Comparison of ENCODE assay signal across 2 cellular contexts in genomic region chr20:61373956-61374545, GRCh38.
TF ChIP-seq lines count a peak whose summit lies in the region.

No MANE protein-coding gene starts in this region.

TF ChIP-seq in IMR-90, 13 proteins besides CTCF, POLR2A, EP300 and RAD21 (continued from another document):
- TF ChIP-seq FOS (IDR thresholded peaks at IDR 0.05; ENCODE audit: low read depth, low read length), result no peak
- TF ChIP-seq CEBPB (IDR thresholded peaks at IDR 0.05; ENCODE audit: low read depth, low read length), result no peak
- no peak for TF ChIP-seq MAFK (IDR thresholded peaks at IDR 0.05; ENCODE audit: low read depth, low read length)
- no peak for TF ChIP-seq BHLHE40 (IDR thresholded peaks at IDR 0.05; ENCODE audit: low read depth, low read length)
- TF ChIP-seq SMC3 (IDR thresholded peaks at IDR 0.05; ENCODE audit: low read depth, low read length), result no peak
- no peak for TF ChIP-seq NFE2L2 (IDR thresholded peaks at IDR 0.05; ENCODE audit: low read depth, low read length)
- no peak for TF ChIP-seq ELK1 (IDR thresholded peaks at IDR 0.05; ENCODE audit: borderline replicate concordance, low read depth, low read length)

TF ChIP-seq in PFSK-1, 5 proteins besides CTCF, POLR2A, EP300 and RAD21 (continued from another document):
- no peak for TF ChIP-seq REST (IDR thresholded peaks at IDR 0.05; ENCODE audit: insufficient read depth in 1 of 2, low read depth in 2 of 2, low read length in 2 of 2)
